Comparison of ENCODE assay signal across 16 cellular contexts in genomic region chr2:237321746-237322145, GRCh38.
DNase-seq lines count a peak whose midpoint lies in the region; ATAC-seq and TF ChIP-seq lines count a peak whose summit lies in the region.
"Had no signal": no experiment of that assay in that cellular context is flagged by ENCODE, and none has a peak within 500 bp of the region (broad histone marks: within the 10 kb centered on the region; RNA-seq: fewer than 3 reads in every experiment).

No MANE protein-coding gene starts in this region.

- peaks cover 51% of the 10 kb centered on the region for H3K4me1 Mint-ChIP-seq in chondrocyte (ENCODE audit: low read depth)
- H3K4me1 Mint-ChIP-seq in type B pancreatic cell (ENCODE audit: unreplicated experiment) = peaks cover 26% of the 10 kb centered on the region

- intact Hi-C loops in left ventricle myocardium superior (cut with micrococcal nuclease) (no loop called here), prostate gland (cut with DNase I) (no loop called here), transverse colon (cut with DNase I; ENCODE audit: low total_unique reads) (no loop called here)

- TF ChIP-seq CTCF in chondrocyte (IDR thresholded peaks at IDR 0.05) (no peak), prostate gland (IDR thresholded peaks at IDR 0.05) (no peak), transverse colon (IDR thresholded peaks at IDR 0.05) (no peak), GM13977 (IDR thresholded peaks at IDR 0.05; ENCODE audit: extremely low read depth, insufficient read depth, missing control alignments) (no peak), type B pancreatic cell (conservative IDR thresholded peaks at IDR 0.05) (no peak)

- H3K27ac ChIP-seq in prostate gland = peak overlapping the region; percentile 51 to 55
- peak overlapping the region; percentile 68 to 92 (median 86) for H3K27ac ChIP-seq in transverse colon

- H3K27ac Mint-ChIP-seq in chondrocyte (ENCODE audit: unreplicated experiment) (peak overlapping the region; percentile 41), type B pancreatic cell (no peak overlapping the region)
- H3K27ac Mint-ChIP-seq: dendritic cell treated with granulocyte-macrophage colony-stimulating factor and Interleukin-4, amounts not matched to agents 40 ng/mL and 50 ng/mL, for 4 days had no signal

- ATAC-seq in left ventricle myocardium superior = peak; percentile 34
- ATAC-seq in HG02970 (IDR thresholded peaks at IDR 0.05; ENCODE audit: low FRiP score, unreplicated experiment) = no peak

- H3K27me3 Mint-ChIP-seq in chondrocyte (ENCODE audit: low read depth) (no peaks in the 10 kb centered on the region), type B pancreatic cell (peaks cover 5% of the 10 kb centered on the region)

- H3K4me1 ChIP-seq in prostate gland (replicated peaks) (no peaks in the 10 kb centered on the region), transverse colon (peaks cover 8 to 47% (median 20%) of the 10 kb centered on the region in 4 donors)

- no peak overlapping the region for H3K4me3 Mint-ChIP-seq in chondrocyte (ENCODE audit: unreplicated experiment)
- H3K4me3 Mint-ChIP-seq in type B pancreatic cell = no peak overlapping the region
- H3K4me3 Mint-ChIP-seq: dendritic cell treated with granulocyte-macrophage colony-stimulating factor and Interleukin-4, amounts not matched to agents 40 ng/mL and 50 ng/mL, for 4 days had no signal

- no peaks in the 10 kb centered on the region for H3K27me3 ChIP-seq in prostate gland (replicated peaks; ENCODE audit: insufficient read depth)
- H3K27me3 ChIP-seq in transverse colon = no peaks in the 10 kb centered on the region

- TF ChIP-seq POLR2A in prostate gland (IDR thresholded peaks at IDR 0.05) (no peak), transverse colon (IDR thresholded peaks at IDR 0.05) (no peak)

- no peak for TF ChIP-seq EP300 in transverse colon (IDR thresholded peaks at IDR 0.05; ENCODE audit: low read depth)

- in situ Hi-C loops in transverse colon (cut with MboI; ENCODE audit: low pct_ligation_motif_present in 1 of 4, low pct_unique_long_range_greater_than_20kb in 1 of 4, low sequenced_read_pairs in 3 of 4) (no loop called here), GM13977 (cut with MboI; ENCODE audit: low pct_unique_long_range_greater_than_20kb, low sequenced_read_pairs, unreplicated experiment) (no loop called here)

- H3K36me3 ChIP-seq in prostate gland = no peaks in the 10 kb centered on the region
- H3K36me3 ChIP-seq in transverse colon = no peaks in the 10 kb centered on the region

- 82% methylated on average over 7 of the region's 7 CpGs for WGBS in prostate gland
- 80 to 86% methylated on average over 1 to 7 of the region's 7 CpGs for WGBS in transverse colon (ENCODE audit: low coverage in 1 of 2), 2 donors

- H3K9me3 ChIP-seq in prostate gland (no peaks in the 10 kb centered on the region), transverse colon (no peaks in the 10 kb centered on the region)
- H3K9me3 ChIP-seq: SK-N-SH had no signal

- H3K36me3 Mint-ChIP-seq in chondrocyte (ENCODE audit: low read depth) = peaks cover 11% of the 10 kb centered on the region
- H3K36me3 Mint-ChIP-seq in type B pancreatic cell = peaks cover 12% of the 10 kb centered on the region

- H3K9me3 Mint-ChIP-seq in chondrocyte (ENCODE audit: low read depth) (peaks cover 4% of the 10 kb centered on the region), type B pancreatic cell (peaks cover 8% of the 10 kb centered on the region)
- H3K9me3 Mint-ChIP-seq: dendritic cell treated with granulocyte-macrophage colony-stimulating factor and Interleukin-4, amounts not matched to agents 40 ng/mL and 50 ng/mL, for 4 days had no signal

- DNase-seq in chondrocyte (ENCODE audit: low spot score) = no peak
- no peak for DNase-seq in left ventricle myocardium superior
- DNase-seq in prostate gland (ENCODE audit: low spot score) = no peak
- DNase-seq in transverse colon = no peak
- DNase-seq in GM13977 (ENCODE audit: low spot score) = no peak
- no peak for DNase-seq in type B pancreatic cell (ENCODE audit: extremely low spot score, unreplicated experiment)
- DNase-seq: activated CD4-positive, CD25-positive, alpha-beta regulatory T cell treated with anti-CD3 and anti-CD28 coated beads, Interleukin-2, amount 50 U/mL, for 72 hours; activated gamma-delta T cell treated with Interleukin-2 at 50 U/mL for 16 hours; COR-L47; EL; erythroblast; Kasumi-1; NCI-H1105 treated with DMSO at 0.1 percent for 48 hours; SK-N-SH had no signal

- H3K4me3 ChIP-seq in prostate gland (no peak overlapping the region), transverse colon (no peak overlapping the region)
